ENCODE assay signal across 23 cellular contexts in the genomic region with DNA sequence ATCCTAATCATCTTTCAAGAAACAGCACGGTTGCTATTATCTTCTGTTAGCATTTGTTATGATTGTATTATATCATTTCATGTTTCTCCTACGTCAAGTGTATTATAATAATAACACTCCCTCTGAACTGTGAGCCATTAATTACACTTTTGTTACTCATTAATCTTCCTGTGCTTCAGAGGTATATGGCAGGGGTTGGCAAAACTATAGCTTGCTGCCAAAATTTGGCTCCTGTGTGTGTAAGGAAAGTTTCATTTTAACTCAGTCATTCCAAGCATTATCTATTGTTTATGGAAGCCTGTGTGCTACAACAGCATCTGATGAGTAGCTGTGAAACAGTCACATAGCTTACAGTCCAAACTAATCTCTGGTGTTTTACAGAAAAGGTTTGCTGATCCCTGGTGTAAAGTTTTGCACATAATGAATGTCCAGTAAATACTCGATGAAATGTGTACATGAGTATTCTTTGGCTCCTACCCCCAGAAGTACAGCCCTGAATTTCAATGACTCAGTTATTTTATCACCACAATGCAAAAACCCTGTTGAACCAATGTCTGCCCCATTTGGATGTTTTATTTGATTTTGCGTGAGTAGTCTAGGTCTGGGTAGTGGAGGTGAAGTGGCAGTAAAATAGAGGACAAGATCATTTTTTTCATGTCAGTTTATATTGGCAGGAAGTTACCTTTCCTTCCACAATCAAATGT.
"Had no signal": no experiment of that assay in that cellular context is flagged by ENCODE, and none has a peak within 500 bp of the region (broad histone marks: within the 10 kb centered on the region; RNA-seq: fewer than 3 reads in every experiment).

No MANE protein-coding gene starts in this region.

- H3K4me3 ChIP-seq: breast epithelium, gastrocnemius medialis, heart right ventricle, lung, neural progenitor cell, ovary, sigmoid colon, thyroid gland had no signal

- FAIRE-seq: urothelium cell line had no signal

- ATAC-seq: gastrocnemius medialis; heart right ventricle; left colon; stimulated activated effector memory CD8-positive, alpha-beta T cell treated with anti-CD3 and anti-CD28 coated beads, Interleukin-12 subunit alpha, Interleukin-12 subunit beta, amount 100 ng/mL, for 72 hours; WTC11 had no signal

- DNase-seq: activated CD4-positive, alpha-beta memory T cell treated with anti-CD3 and anti-CD28 coated beads, Interleukin-2, amount 10 ng/mL, durations not matched to agents 7 days and 5 days; activated CD4-positive, alpha-beta T cell treated with anti-CD3 and anti-CD28 coated beads for 4 hours; activated gamma-delta T cell treated with Interleukin-2 at 50 U/mL for 16 hours; activated naive CD8-positive, alpha-beta T cell treated with anti-CD3 and anti-CD28 coated beads for 36 hours; activated T-cell treated with anti-CD3 and anti-CD28 coated beads, Interleukin-2, amount 50 U/mL, for 24 hours; anterior cingulate cortex; cerebellar nuclear complex; effector memory CD4-positive, alpha-beta T cell; gastrocnemius medialis; heart right ventricle; left colon; midbrain; ovary; sigmoid colon; stimulated activated CD4-positive, alpha-beta T cell treated with anti-CD3 and anti-CD28 coated beads, Interleukin-12 subunit alpha, Interleukin-12 subunit beta, amount 100 ng/mL, for 4 hours; T-helper 2 cell; thyroid gland had no signal
